In genomic region chr9:94788706-94789105, GRCh38 we compare ENCODE assay signal across 25 cellular contexts.
"Had no signal": no experiment of that assay in that cellular context is flagged by ENCODE, and none has a peak within 500 bp of the region (broad histone marks: within the 10 kb centered on the region; RNA-seq: fewer than 3 reads in every experiment).

No MANE protein-coding gene starts in this region.

- H3K9me3 Mint-ChIP-seq: activated naive CD4-positive, alpha-beta T cell treated with anti-CD3 and anti-CD28 coated beads, Interleukin-2, amount 50 U/mL, for 24 hours; activated T-cell treated with anti-CD3 and anti-CD28 coated beads, Interleukin-2, amount 50 U/mL, for 24 hours; activated T-helper 1 cell treated with anti-CD3 and anti-CD28 coated beads, Interleukin-12 subunit alpha, Interleukin-12 subunit beta, Interleukin-2, Interleukin-4 antibody, amounts not matched to agents 30 ng/mL and 10 ng/mL and 1 ng/mL, durations not matched to agents 14 hours and 24 hours and 36 hours; central memory CD8-positive, alpha-beta T cell; T-helper 1 cell treated with Interleukin-12 subunit alpha and Interleukin-12 subunit beta and Interleukin-4 antibody, amounts not matched to agents 30 μg/mL and 1 μg/mL, for 36 hours; WTC11 had no signal

- H3K27me3 Mint-ChIP-seq: activated naive CD4-positive, alpha-beta T cell treated with anti-CD3 and anti-CD28 coated beads, Interleukin-2, amount 50 U/mL, for 24 hours; activated T-cell treated with anti-CD3 and anti-CD28 coated beads, Interleukin-2, amount 50 U/mL, for 24 hours; central memory CD8-positive, alpha-beta T cell had no signal

- H3K27ac ChIP-seq: ascending aorta, body of pancreas, Peyer's patch, SJSA1 had no signal

- DNase-seq: activated CD4-positive, alpha-beta T cell treated with anti-CD3 and anti-CD28 coated beads for 48 hours; activated CD4-positive, alpha-beta T cell treated with anti-CD3 and anti-CD28 coated beads, Interleukin-2, amount 50 U/mL, for 4 hours; activated CD4-positive, CD25-positive, alpha-beta regulatory T cell treated with anti-CD3 and anti-CD28 coated beads, Interleukin-2, amount 50 U/mL, for 72 hours; activated CD8-positive, alpha-beta T cell treated with anti-CD3 and anti-CD28 coated beads, Interleukin-2, amount 10 ng/mL, durations not matched to agents 7 days and 5 days; activated effector memory CD4-positive, alpha-beta T cell treated with Interleukin-2 at 50 U/mL for 16 hours; activated naive CD4-positive, alpha-beta T cell; activated T-cell treated with anti-CD3 and anti-CD28 coated beads, Interleukin-2, amount 50 U/mL, for 24 hours; amniotic stem cell; body of pancreas; Karpas-422; NCI-H1105 treated with DMSO at 0.1 percent for 48 hours; NCI-H1436 treated with DMSO at 0.1 percent for 48 hours; NCI-H187; NCI-H2081; OCI-M1; Peyer's patch; SHP77 had no signal

- H3K36me3 ChIP-seq: ascending aorta, Peyer's patch had no signal

- H3K9me3 ChIP-seq: ascending aorta, body of pancreas, Peyer's patch, SJSA1 had no signal

- H3K27ac Mint-ChIP-seq: activated CD8-positive, alpha-beta T cell treated with anti-CD3 and anti-CD28 coated beads, Interleukin-2, amount 10 ng/mL, durations not matched to agents 7 days and 5 days; activated naive CD4-positive, alpha-beta T cell treated with anti-CD3 and anti-CD28 coated beads, Interleukin-2, amount 50 U/mL, for 24 hours; activated T-cell treated with anti-CD3 and anti-CD28 coated beads, Interleukin-2, amount 50 U/mL, for 24 hours; activated T-helper 1 cell treated with anti-CD3 and anti-CD28 coated beads, Interleukin-12 subunit alpha, Interleukin-12 subunit beta, Interleukin-2, Interleukin-4 antibody, amounts not matched to agents 30 ng/mL and 10 ng/mL and 1 ng/mL, durations not matched to agents 14 hours and 24 hours and 36 hours; T-helper 1 cell treated with Interleukin-12 subunit alpha and Interleukin-12 subunit beta and Interleukin-4 antibody, amounts not matched to agents 30 μg/mL and 1 μg/mL, for 36 hours had no signal

- H3K27me3 ChIP-seq: ascending aorta, body of pancreas, Peyer's patch, SJSA1 had no signal

- H3K4me3 ChIP-seq: ascending aorta, body of pancreas, K562, Peyer's patch, SJSA1 had no signal

- H3K4me1 ChIP-seq: body of pancreas, Peyer's patch had no signal

- H3K4me3 Mint-ChIP-seq: activated CD8-positive, alpha-beta T cell treated with anti-CD3 and anti-CD28 coated beads, Interleukin-2, amount 10 ng/mL, durations not matched to agents 7 days and 5 days; activated naive CD4-positive, alpha-beta T cell treated with anti-CD3 and anti-CD28 coated beads, Interleukin-2, amount 50 U/mL, for 24 hours; activated T-cell treated with anti-CD3 and anti-CD28 coated beads, Interleukin-2, amount 50 U/mL, for 24 hours; activated T-helper 1 cell treated with anti-CD3 and anti-CD28 coated beads, Interleukin-12 subunit alpha, Interleukin-12 subunit beta, Interleukin-2, Interleukin-4 antibody, amounts not matched to agents 30 ng/mL and 10 ng/mL and 1 ng/mL, durations not matched to agents 14 hours and 24 hours and 36 hours; central memory CD8-positive, alpha-beta T cell; T-helper 1 cell treated with Interleukin-12 subunit alpha and Interleukin-12 subunit beta and Interleukin-4 antibody, amounts not matched to agents 30 μg/mL and 1 μg/mL, for 36 hours; WTC11 had no signal
